In the genomic region with DNA sequence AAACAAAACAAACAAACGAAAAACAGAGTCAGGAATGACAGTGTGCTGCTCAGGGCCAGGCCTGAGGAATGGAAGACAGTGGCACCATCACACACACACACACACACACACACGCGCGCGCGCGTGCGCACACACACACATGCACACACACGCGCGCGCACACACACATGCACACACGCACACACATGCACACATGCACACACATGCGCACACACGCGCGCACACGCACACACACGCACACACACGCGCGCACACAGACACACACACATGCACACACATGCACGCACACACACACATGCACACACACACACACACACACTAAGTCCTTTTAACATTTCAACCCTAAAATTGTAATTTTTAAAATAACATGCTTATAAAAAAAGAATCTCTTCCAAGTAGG, we compare ENCODE assay signal across 14 cellular contexts.
"Had no signal": no experiment of that assay in that cellular context is flagged by ENCODE, and none has a peak within 500 bp of the region (broad histone marks: within the 10 kb centered on the region; RNA-seq: fewer than 3 reads in every experiment).

No MANE protein-coding gene starts in this region.

- H3K36me3 Mint-ChIP-seq: naive thymus-derived CD8-positive, alpha-beta T cell; stimulated activated memory B cell treated with anti-CD40 and anti-IgM and Interleukin-4, amounts not matched to agents 10 μg/mL and 1 μg/mL and 100 μg/mL, for 72 hours had no signal

- H3K4me3 Mint-ChIP-seq: activated naive CD4-positive, alpha-beta T cell treated with anti-CD3 and anti-CD28 coated beads for 36 hours; activated T-helper 17 cell treated with anti-CD3 and anti-CD28 coated beads, Interleukin-2, amount 50 U/mL, for 72 hours; central memory CD8-positive, alpha-beta T cell; naive thymus-derived CD8-positive, alpha-beta T cell; stimulated activated memory B cell treated with anti-CD40 and anti-IgM and Interleukin-4, amounts not matched to agents 10 μg/mL and 1 μg/mL and 100 μg/mL, for 72 hours had no signal

- H3K9me3 ChIP-seq: adrenal gland, spleen, tibial artery, vagina had no signal

- H3K36me3 ChIP-seq: adrenal gland, spleen, tibial artery, vagina, WERI-Rb-1 had no signal

- H3K4me1 Mint-ChIP-seq: activated T-helper 17 cell treated with anti-CD3 and anti-CD28 coated beads, Interleukin-2, amount 50 U/mL, for 72 hours; central memory CD8-positive, alpha-beta T cell; naive thymus-derived CD8-positive, alpha-beta T cell had no signal

- ATAC-seq: naive thymus-derived CD8-positive, alpha-beta T cell; stimulated activated memory B cell treated with anti-CD40 and anti-IgM and Interleukin-4, amounts not matched to agents 10 μg/mL and 1 μg/mL and 100 μg/mL, for 72 hours had no signal

- DNase-seq: activated CD8-positive, alpha-beta memory T cell treated with anti-CD3 and anti-CD28 coated beads for 24 hours; activated naive CD4-positive, alpha-beta T cell treated with anti-CD3 and anti-CD28 coated beads for 36 hours; cortex of kidney; effector CD8-positive, alpha-beta T cell; hippocampal formation; naive thymus-derived CD8-positive, alpha-beta T cell; spleen; WERI-Rb-1 had no signal

- H3K4me1 ChIP-seq: adrenal gland, spleen, tibial artery, vagina had no signal

- H3K9me3 Mint-ChIP-seq: activated naive CD4-positive, alpha-beta T cell treated with anti-CD3 and anti-CD28 coated beads for 36 hours; activated T-helper 17 cell treated with anti-CD3 and anti-CD28 coated beads, Interleukin-2, amount 50 U/mL, for 72 hours; central memory CD8-positive, alpha-beta T cell; naive thymus-derived CD8-positive, alpha-beta T cell; stimulated activated memory B cell treated with anti-CD40 and anti-IgM and Interleukin-4, amounts not matched to agents 10 μg/mL and 1 μg/mL and 100 μg/mL, for 72 hours had no signal

- H3K27me3 ChIP-seq: adrenal gland, spleen, vagina had no signal

- H3K27ac Mint-ChIP-seq: activated naive CD4-positive, alpha-beta T cell treated with anti-CD3 and anti-CD28 coated beads for 36 hours; activated T-helper 17 cell treated with anti-CD3 and anti-CD28 coated beads, Interleukin-2, amount 50 U/mL, for 72 hours; stimulated activated memory B cell treated with anti-CD40 and anti-IgM and Interleukin-4, amounts not matched to agents 10 μg/mL and 1 μg/mL and 100 μg/mL, for 72 hours had no signal

- H3K27ac ChIP-seq: spleen, tibial artery, vagina, WERI-Rb-1 had no signal

- H3K4me3 ChIP-seq: adrenal gland, spleen, tibial artery, vagina had no signal
